In genomic region chr6:45737331-45738056, GRCh38 we compare ENCODE assay signal across 12 cellular contexts.
DNase-seq lines count a peak whose midpoint lies in the region; ATAC-seq and TF ChIP-seq lines count a peak whose summit lies in the region.
"Had no signal": no experiment of that assay in that cellular context is flagged by ENCODE, and none has a peak within 500 bp of the region (broad histone marks: within the 10 kb centered on the region; RNA-seq: fewer than 3 reads in every experiment).

No MANE protein-coding gene starts in this region.

- no peaks in the 10 kb centered on the region for H3K27me3 Mint-ChIP-seq in activated T-helper 17 cell treated with anti-CD3 and anti-CD28 coated beads, Interleukin-2, amount 50 U/mL, for 72 hours
- peaks cover 46% of the 10 kb centered on the region for H3K27me3 Mint-ChIP-seq in mesothelial cell of epicardium (ENCODE audit: low read depth)
- H3K27me3 Mint-ChIP-seq in Caco-2 (ENCODE audit: insufficient read depth, unreplicated experiment) = peaks cover 13% of the 10 kb centered on the region

- H3K9me3 ChIP-seq in Caco-2 = no peaks in the 10 kb centered on the region
- H3K9me3 ChIP-seq: vagina had no signal

- H3K27ac Mint-ChIP-seq in activated T-helper 17 cell treated with anti-CD3 and anti-CD28 coated beads, Interleukin-2, amount 50 U/mL, for 72 hours = peak overlapping the region; percentile 86
- H3K27ac Mint-ChIP-seq in mesothelial cell of epicardium (no peak overlapping the region), Caco-2 (ENCODE audit: unreplicated experiment) (no peak overlapping the region)

- no peaks in the 10 kb centered on the region; the same call in 1 of the 2 replicates for H3K27me3 ChIP-seq in Caco-2 (replicated peaks; ENCODE audit: control insufficient read depth, insufficient read depth, low read length)
- H3K27me3 ChIP-seq: vagina had no signal

- ATAC-seq in GM18499 (IDR thresholded peaks at IDR 0.05; ENCODE audit: insufficient read depth, unreplicated experiment) = peak; percentile 52
- ATAC-seq in GM19455 (IDR thresholded peaks at IDR 0.05; ENCODE audit: unreplicated experiment) = peak; percentile 92
- peak; percentile 87 for ATAC-seq in HG03095 (IDR thresholded peaks at IDR 0.05; ENCODE audit: unreplicated experiment)
- ATAC-seq in activated T-helper 17 cell treated with anti-CD3 and anti-CD28 coated beads, Interleukin-2, amount 50 U/mL, for 72 hours (replicated peaks) = peak; percentile 81
- no peak for ATAC-seq in Right ventricle myocardium inferior

- peak overlapping the region; percentile 64 for H3K4me3 Mint-ChIP-seq in activated T-helper 17 cell treated with anti-CD3 and anti-CD28 coated beads, Interleukin-2, amount 50 U/mL, for 72 hours
- H3K4me3 Mint-ChIP-seq in mesothelial cell of epicardium (no peak overlapping the region), Caco-2 (ENCODE audit: unreplicated experiment) (no peak overlapping the region)

- CTCF ChIA-PET in Caco-2 (lab: Charles Lee) = no interaction called here

- intact Hi-C loops in Right ventricle myocardium inferior (cut with DNase I) = no loop called here
- intact Hi-C loops in Caco-2 (cut with micrococcal nuclease; ENCODE audit: unreplicated experiment) = no loop called here

- H3K36me3 Mint-ChIP-seq in activated T-helper 17 cell treated with anti-CD3 and anti-CD28 coated beads, Interleukin-2, amount 50 U/mL, for 72 hours (ENCODE audit: low read depth) = no peaks in the 10 kb centered on the region
- H3K36me3 Mint-ChIP-seq in mesothelial cell of epicardium = no peaks in the 10 kb centered on the region
- H3K36me3 Mint-ChIP-seq in Caco-2 (ENCODE audit: insufficient read depth, unreplicated experiment) = no peaks in the 10 kb centered on the region

- DNase-seq in NCI-H2196 (lab: John Stamatoyannopoulos, UW; ENCODE audit: unreplicated experiment) (no peak), Right ventricle myocardium inferior (ENCODE audit: missing footprints) (no peak), mesothelial cell of epicardium (ENCODE audit: low spot score in 2 of 2, unreplicated experiment in 2 of 2) (no peak), Caco-2 (no peak)
- DNase-seq: kidney, NCI-H2029, small intestine had no signal

- H3K36me3 ChIP-seq in Caco-2 (ENCODE audit: control insufficient read depth, insufficient read depth, low read length) = no peaks in the 10 kb centered on the region
- H3K36me3 ChIP-seq: vagina had no signal

- no peak overlapping the region for H3K4me3 ChIP-seq in Caco-2 (ENCODE audit: low read depth, low read length)
- H3K4me3 ChIP-seq: vagina had no signal

- TF ChIP-seq CTCF in mesothelial cell of epicardium (IDR thresholded peaks at IDR 0.05; ENCODE audit: unreplicated experiment) (no peak), Caco-2 (IDR thresholded peaks at IDR 0.05; ENCODE audit: insufficient read depth in 1 of 2, low read depth in 1 of 2, low read length in 1 of 2, severe bottlenecking in 1 of 2, unreplicated experiment in 1 of 2) (no peak)

- H3K4me1 ChIP-seq in Caco-2 = no peaks in the 10 kb centered on the region

- no peaks in the 10 kb centered on the region for H3K9me3 Mint-ChIP-seq in activated T-helper 17 cell treated with anti-CD3 and anti-CD28 coated beads, Interleukin-2, amount 50 U/mL, for 72 hours
- H3K9me3 Mint-ChIP-seq in mesothelial cell of epicardium = no peaks in the 10 kb centered on the region
- H3K9me3 Mint-ChIP-seq in Caco-2 (ENCODE audit: unreplicated experiment) = no peaks in the 10 kb centered on the region

- BruUV-seq in Caco-2 (replicated peaks; lab: Mats Ljungman, UMichigan) = no TSS peak

- POLR2A ChIA-PET in Caco-2 (lab: Charles Lee) = no interaction called here

- H3K4me1 Mint-ChIP-seq in activated T-helper 17 cell treated with anti-CD3 and anti-CD28 coated beads, Interleukin-2, amount 50 U/mL, for 72 hours = peaks cover 27% of the 10 kb centered on the region
- peaks cover 13% of the 10 kb centered on the region for H3K4me1 Mint-ChIP-seq in mesothelial cell of epicardium
- no peaks in the 10 kb centered on the region for H3K4me1 Mint-ChIP-seq in Caco-2 (ENCODE audit: low read depth, unreplicated experiment)
